ENCODE assay signal across 23 cellular contexts in the genomic region with DNA sequence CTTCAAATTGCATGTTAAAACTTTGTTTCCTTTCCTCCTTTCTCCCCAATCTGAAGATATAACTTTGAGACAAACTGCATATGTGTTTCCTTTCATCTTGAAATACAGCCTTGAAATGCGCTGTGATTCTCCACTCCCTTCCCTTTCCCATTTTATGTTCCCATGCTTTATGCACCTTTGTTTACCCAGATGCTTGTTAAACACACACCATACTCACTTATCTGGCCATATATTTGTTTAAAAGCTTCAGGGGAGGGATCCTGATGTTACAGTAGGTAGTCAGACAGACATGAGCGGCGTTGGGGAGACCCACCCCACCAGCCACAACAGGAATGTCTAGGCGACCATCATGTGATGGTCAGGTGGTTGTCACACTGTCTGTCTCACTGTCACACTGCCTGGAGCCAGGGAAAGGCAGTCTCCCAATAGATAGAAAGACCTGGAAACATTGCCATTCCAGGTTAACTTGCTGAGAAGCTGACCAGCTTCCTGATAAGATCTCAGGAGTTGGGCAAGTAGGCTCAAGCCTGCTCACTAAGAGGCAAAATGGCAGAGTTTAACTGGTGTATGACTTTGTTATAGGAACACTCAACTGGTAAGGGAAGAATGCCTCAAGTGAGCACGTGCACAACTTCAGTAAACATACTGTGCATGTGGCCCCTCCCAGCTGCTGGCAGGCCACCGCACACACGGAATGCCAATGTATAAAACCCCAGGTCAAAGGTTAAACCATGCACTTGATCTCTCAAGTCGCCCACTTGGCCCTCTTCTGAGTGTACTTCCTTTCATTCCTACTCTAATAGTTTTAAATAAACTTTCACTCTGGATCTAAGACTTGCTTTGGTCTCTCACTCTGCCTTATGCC.
"Had no signal": no experiment of that assay in that cellular context is flagged by ENCODE, and none has a peak within 500 bp of the region (broad histone marks: within the 10 kb centered on the region; RNA-seq: fewer than 3 reads in every experiment).

No MANE protein-coding gene starts in this region.

- H3K27ac ChIP-seq: foreskin keratinocyte, neural progenitor cell, psoas muscle, stomach had no signal

- H3K36me3 Mint-ChIP-seq: brain; memory B cell; neural progenitor cell; stimulated activated effector memory CD8-positive, alpha-beta T cell treated with anti-CD3 and anti-CD28 coated beads, Interleukin-12 subunit alpha, Interleukin-12 subunit beta, amount 100 ng/mL, for 72 hours; type B pancreatic cell had no signal

- H3K9ac ChIP-seq: neural progenitor cell had no signal

- H3K4me2 ChIP-seq: neural progenitor cell, smooth muscle cell had no signal

- H3K27ac Mint-ChIP-seq: activated CD8-positive, alpha-beta T cell treated with anti-CD3 and anti-CD28 coated beads for 36 hours; activated T-helper 2 cell treated with anti-CD3 and anti-CD28 coated beads, Interferon-gamma antibody, Interleukin-2, Interleukin-4, amounts not matched to agents 10 μg/mL and 5 μg/mL and 100 μg/mL, durations not matched to agents 14 hours and 24 hours and 36 hours; brain; memory B cell; naive thymus-derived CD4-positive, alpha-beta T cell; neural progenitor cell; stimulated activated effector memory CD8-positive, alpha-beta T cell treated with anti-CD3 and anti-CD28 coated beads, Interleukin-12 subunit alpha, Interleukin-12 subunit beta, amount 100 ng/mL, for 72 hours; type B pancreatic cell had no signal

- H3K27me3 ChIP-seq: neural progenitor cell had no signal

- H3K4me1 ChIP-seq: foreskin keratinocyte, neural progenitor cell, psoas muscle, stomach had no signal

- ATAC-seq: activated CD8-positive, alpha-beta T cell treated with anti-CD3 and anti-CD28 coated beads for 36 hours; foreskin keratinocyte; left lobe of liver; naive thymus-derived CD4-positive, alpha-beta T cell; psoas muscle; right cardiac atrium; stimulated activated effector memory CD8-positive, alpha-beta T cell treated with anti-CD3 and anti-CD28 coated beads, Interleukin-12 subunit alpha, Interleukin-12 subunit beta, amount 100 ng/mL, for 72 hours had no signal

- H3K4me1 Mint-ChIP-seq: brain; memory B cell; naive thymus-derived CD4-positive, alpha-beta T cell; neural progenitor cell; stimulated activated effector memory CD8-positive, alpha-beta T cell treated with anti-CD3 and anti-CD28 coated beads, Interleukin-12 subunit alpha, Interleukin-12 subunit beta, amount 100 ng/mL, for 72 hours had no signal

- DNase-seq: activated CD4-positive, alpha-beta T cell treated with anti-CD3 and anti-CD28 coated beads for 48 hours; activated CD4-positive, CD25-positive, alpha-beta regulatory T cell; activated CD8-positive, alpha-beta T cell treated with anti-CD3 and anti-CD28 coated beads for 36 hours; activated naive CD4-positive, alpha-beta T cell treated with Interleukin-2 at 50 U/mL for 16 hours; activated T-cell treated with anti-CD3 and anti-CD28 coated beads, Interleukin-2, amount 50 U/mL, for 1 hour; central memory CD4-positive, alpha-beta T cell; foreskin keratinocyte; hypothalamus; naive thymus-derived CD4-positive, alpha-beta T cell; psoas muscle; right cardiac atrium; stimulated activated CD4-positive, alpha-beta T cell treated with anti-CD3 and anti-CD28 coated beads, Interleukin-4, amount 100 ng/mL, for 24 hours; stomach had no signal

- H3K9me3 ChIP-seq: psoas muscle, stomach had no signal

- H2AFZ ChIP-seq: neural progenitor cell had no signal

- H3K36me3 ChIP-seq: neural progenitor cell, stomach had no signal

- H3K4me3 ChIP-seq: neural progenitor cell, psoas muscle, smooth muscle cell, stomach had no signal

- H3K4me3 Mint-ChIP-seq: activated CD8-positive, alpha-beta T cell treated with anti-CD3 and anti-CD28 coated beads for 36 hours; brain; memory B cell; naive thymus-derived CD4-positive, alpha-beta T cell; neural progenitor cell; stimulated activated effector memory CD8-positive, alpha-beta T cell treated with anti-CD3 and anti-CD28 coated beads, Interleukin-12 subunit alpha, Interleukin-12 subunit beta, amount 100 ng/mL, for 72 hours; type B pancreatic cell had no signal

- H3K9me3 Mint-ChIP-seq: activated CD8-positive, alpha-beta T cell treated with anti-CD3 and anti-CD28 coated beads for 36 hours; activated T-helper 2 cell treated with anti-CD3 and anti-CD28 coated beads, Interferon-gamma antibody, Interleukin-2, Interleukin-4, amounts not matched to agents 10 μg/mL and 5 μg/mL and 100 μg/mL, durations not matched to agents 14 hours and 24 hours and 36 hours; memory B cell; naive thymus-derived CD4-positive, alpha-beta T cell; neural progenitor cell; stimulated activated effector memory CD8-positive, alpha-beta T cell treated with anti-CD3 and anti-CD28 coated beads, Interleukin-12 subunit alpha, Interleukin-12 subunit beta, amount 100 ng/mL, for 72 hours; type B pancreatic cell had no signal

- FAIRE-seq: colon, keratinocyte had no signal
